In the genomic region with DNA sequence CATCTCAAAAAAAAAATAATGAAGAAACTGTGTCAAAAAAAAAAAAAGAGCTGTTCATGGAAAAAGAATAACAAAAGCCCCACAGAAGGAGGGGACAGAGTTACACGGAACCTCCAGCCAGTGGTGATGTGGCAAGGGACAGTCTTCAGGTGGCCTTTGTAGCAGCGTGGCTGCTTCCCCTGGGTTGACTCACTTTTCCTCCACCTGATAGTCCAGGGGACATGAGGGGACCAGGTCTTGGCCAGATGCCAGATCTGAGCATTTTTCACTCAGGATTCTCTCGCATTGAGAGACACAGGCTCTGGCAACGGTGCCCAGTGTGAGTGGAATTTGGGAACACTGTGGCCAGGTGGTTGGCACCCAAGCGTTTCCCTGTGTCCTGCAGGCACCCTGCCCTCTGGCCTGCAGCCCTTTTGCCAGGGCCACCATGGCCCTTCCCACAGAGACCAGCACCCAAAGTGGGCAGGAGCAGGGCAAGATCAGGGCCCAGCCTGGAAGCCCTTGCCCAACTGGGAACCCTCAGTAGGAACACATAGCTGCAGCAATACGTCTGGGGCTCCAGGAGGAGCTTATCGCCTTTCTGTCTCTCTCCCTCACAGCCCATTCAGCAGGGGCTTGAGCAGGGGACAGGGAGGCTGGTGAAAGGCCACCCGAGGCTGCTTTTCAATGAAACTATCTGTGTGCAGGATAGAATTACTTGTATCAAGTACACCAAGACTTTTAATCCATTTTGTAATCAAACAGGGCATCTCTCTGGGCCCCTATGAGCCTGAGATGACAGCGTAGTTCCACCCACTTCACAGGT, we compare ENCODE assay signal across 18 cellular contexts.
DNase-seq lines count a peak whose midpoint lies in the region; ATAC-seq and TF ChIP-seq lines count a peak whose summit lies in the region.
"Had no signal": no experiment of that assay in that cellular context is flagged by ENCODE, and none has a peak within 500 bp of the region (broad histone marks: within the 10 kb centered on the region; RNA-seq: fewer than 3 reads in every experiment).

No MANE protein-coding gene starts in this region.

- POLR2A ChIA-PET in IMR-90 (lab: Charles Lee; ENCODE audit: unreplicated experiment) = no interaction called here

- no TSS peak for BruUV-seq in IMR-90 (replicated peaks; lab: Mats Ljungman, UMichigan)

- no peaks in the 10 kb centered on the region for H3K79me1 ChIP-seq in IMR-90 (ENCODE audit: low read depth in 1 of 2, low read length in 2 of 2)

- H4K20me1 ChIP-seq in IMR-90 (ENCODE audit: insufficient read depth, low read length) = no peaks in the 10 kb centered on the region
- H4K20me1 ChIP-seq: BLaER1 treated with 17β-estradiol and CSF1 and Interleukin-3, amounts not matched to agents 10 nM and 100 nM had no signal

- no peak for ATAC-seq in IMR-90 (ENCODE audit: low read depth)
- ATAC-seq: GM23338, Panc1, Right ventricle myocardium inferior, T-cell had no signal

- no peak for TF ChIP-seq CTCF in IMR-90 (conservative IDR thresholded peaks at IDR 0.05; ENCODE audit: low read depth, low read length)
- no peak for TF ChIP-seq CTCF in sigmoid colon (IDR thresholded peaks at IDR 0.05)

- peak overlapping the region; percentile 78 for H2AK9ac ChIP-seq in IMR-90 (replicated peaks; ENCODE audit: low read depth, low read length, poor library complexity)

- TF ChIP-seq EP300 in sigmoid colon (IDR thresholded peaks at IDR 0.05) = no peak

- H3K23ac ChIP-seq in IMR-90 (ENCODE audit: low read depth, low read length) = no peak overlapping the region

- no peaks in the 10 kb centered on the region for H3K9me3 ChIP-seq in IMR-90 (ENCODE audit: control insufficient read depth, insufficient read depth, low read length)
- no peaks in the 10 kb centered on the region for H3K9me3 ChIP-seq in sigmoid colon
- H3K9me3 ChIP-seq: BLaER1 treated with 17β-estradiol and CSF1 and Interleukin-3, amounts not matched to agents 10 nM and 100 nM had no signal

- H2BK120ac ChIP-seq in IMR-90 (ENCODE audit: low read depth, low read length) = no peak overlapping the region

- in situ Hi-C loops in IMR-90 (cut with MboI; ENCODE audit: low sequenced_read_pairs) = no loop called here

- H3K4me3 ChIP-seq in IMR-90 (ENCODE audit: insufficient read depth, low read depth, low read length) = no peak overlapping the region
- H3K4me3 ChIP-seq in sigmoid colon = no peak overlapping the region
- H3K4me3 ChIP-seq: BLaER1 treated with 17β-estradiol and CSF1 and Interleukin-3, amounts not matched to agents 10 nM and 100 nM; GM23338 had no signal

- H3K4me2 ChIP-seq in IMR-90 (ENCODE audit: low read depth, low read length) = no peak overlapping the region
- H3K4me2 ChIP-seq: BLaER1 treated with 17β-estradiol and CSF1 and Interleukin-3, amounts not matched to agents 10 nM and 100 nM; GM23338 had no signal

- no peak overlapping the region for H4K8ac ChIP-seq in IMR-90 (ENCODE audit: low read depth in 2 of 2, low read length in 2 of 2)

- dilution Hi-C loops in IMR-90 (cut with HindIII; ENCODE audit: low sequenced_read_pairs, unreplicated experiment) = no loop called here

- no peak overlapping the region for H4K91ac ChIP-seq in IMR-90 (ENCODE audit: insufficient read depth, low read depth, low read length)

- intact Hi-C loops in IMR-90 (cut with micrococcal nuclease) (no loop called here), posterior vena cava (cut with DNase I) (loop anchor here in 1 of 2 donors (1.0 kb wide), 1 partner anchor 80 kb away; no protein-coding TSS in a partner anchor), sigmoid colon (cut with DNase I) (no loop called here)

- H3K4me1 ChIP-seq in IMR-90 (ENCODE audit: control insufficient read depth, insufficient read depth, low read length) (peaks cover 3% of the 10 kb centered on the region; the same call in 1 of the 2 replicates), sigmoid colon (no peaks in the 10 kb centered on the region)
- H3K4me1 ChIP-seq: BLaER1 treated with 17β-estradiol and CSF1 and Interleukin-3, amounts not matched to agents 10 nM and 100 nM had no signal

- CTCF ChIA-PET in IMR-90 (lab: Yijun Ruan, JAX) = no interaction called here

- peak; percentile 20 for DNase-seq in NCI-H82 (lab: John Stamatoyannopoulos, UW)
- no peak for DNase-seq in NCI-H82 treated with DMSO at 0.1 percent for 48 hours (lab: John Stamatoyannopoulos, UW; ENCODE audit: unreplicated experiment)
- DNase-seq in IMR-90 = no peak
- DNase-seq in hepatic stellate cell (ENCODE audit: low spot score) = peak; percentile 8
- peak; percentile 75 for DNase-seq in posterior vena cava (ENCODE audit: low spot score)
- DNase-seq in NCI-H1105 (lab: John Stamatoyannopoulos, UW) = no peak
- DNase-seq in sigmoid colon = no peak
- no peak for DNase-seq in NCI-H1417 (lab: John Stamatoyannopoulos, UW)
- DNase-seq: DMS 273 treated with DMSO at 0.1 percent for 48 hours, NCI-H187 treated with DMSO at 0.1 percent for 48 hours, NCI-H2171 treated with DMSO at 0.1 percent for 48 hours, NCI-H510A, NCI-H774, T-cell had no signal

- no peak overlapping the region for H3K56ac ChIP-seq in IMR-90 (ENCODE audit: extremely low read depth, insufficient read depth, low read length)

- H3K18ac ChIP-seq in IMR-90 (ENCODE audit: low read depth, low read length) = no peak overlapping the region

- H3K4ac ChIP-seq in IMR-90 (ENCODE audit: low read depth, low read length) = no peak overlapping the region

- 40% methylated on average over 1 of the region's 9 CpGs; no CpG with 5 or more reads in 1 of the 2 experiments for WGBS in IMR-90 (ENCODE audit: extremely low coverage in 2 of 2, insufficient read length in 1 of 2), 2 experiments
- WGBS in sigmoid colon, 2 donors = 80% methylated on average over 9 of the region's 9 CpGs

- H3K14ac ChIP-seq in IMR-90 (replicated peaks; ENCODE audit: low read depth, low read length) = no peak overlapping the region

- H2BK5ac ChIP-seq in IMR-90 (ENCODE audit: low read depth, low read length, poor library complexity, severe bottlenecking) = no peak overlapping the region

- no peak overlapping the region for H3K9ac ChIP-seq in IMR-90 (ENCODE audit: low read depth, low read length)
- H3K9ac ChIP-seq: BLaER1 treated with 17β-estradiol and CSF1 and Interleukin-3, amounts not matched to agents 10 nM and 100 nM had no signal

- H2BK15ac ChIP-seq in IMR-90 (ENCODE audit: low read depth, low read length) = no peak overlapping the region

- TF ChIP-seq POLR2A in IMR-90 (IDR thresholded peaks at IDR 0.05; ENCODE audit: low read depth, low read length) = no peak
- TF ChIP-seq POLR2A in sigmoid colon (IDR thresholded peaks at IDR 0.05) = no peak

- H4K5ac ChIP-seq in IMR-90 (ENCODE audit: low read depth, low read length) = no peak overlapping the region

- TF ChIP-seq RAD21 in IMR-90 (IDR thresholded peaks at IDR 0.05; ENCODE audit: low read length) = no peak

- H3K27me3 ChIP-seq in IMR-90 (ENCODE audit: control insufficient read depth, insufficient read depth, low read length) (peaks cover 13% of the 10 kb centered on the region; the same call in 1 of the 2 replicates), sigmoid colon (peaks cover 0 to 12% (median 0%) of the 10 kb centered on the region in 3 donors)

- no peaks in the 10 kb centered on the region for H3K36me3 ChIP-seq in IMR-90 (ENCODE audit: control insufficient read depth, insufficient read depth, low read length)
- no peaks in the 10 kb centered on the region for H3K36me3 ChIP-seq in sigmoid colon
- H3K36me3 ChIP-seq: BLaER1 treated with 17β-estradiol and CSF1 and Interleukin-3, amounts not matched to agents 10 nM and 100 nM had no signal

- no peak overlapping the region for H2BK20ac ChIP-seq in IMR-90 (ENCODE audit: low read depth, low read length)

- no peak overlapping the region for H2AK5ac ChIP-seq in IMR-90 (ENCODE audit: low read depth, low read length)

- H3K9me1 ChIP-seq in IMR-90 (ENCODE audit: insufficient read depth, low read length) = peaks cover 2% of the 10 kb centered on the region; the same call in 1 of the 2 replicates

- H2AFZ ChIP-seq in IMR-90 (replicated peaks; ENCODE audit: low read length, poor library complexity) = peak overlapping the region; percentile 21

- H3K27ac ChIP-seq in IMR-90 (ENCODE audit: insufficient read depth, low read length) = no peak overlapping the region
- no peak overlapping the region for H3K27ac ChIP-seq in sigmoid colon
- H3K27ac ChIP-seq: BLaER1 treated with 17β-estradiol and CSF1 and Interleukin-3, amounts not matched to agents 10 nM and 100 nM had no signal

TF ChIP-seq in IMR-90, 13 proteins besides CTCF, POLR2A, EP300 and RAD21:
- TF ChIP-seq MAFK (IDR thresholded peaks at IDR 0.05; ENCODE audit: low read depth, low read length) (0 out of 2 replicates have a peak, but pooled peaks have one; percentile 20), CEBPB (IDR thresholded peaks at IDR 0.05; ENCODE audit: low read depth, low read length) (no peak)

Comparison
In these comparisons a context has a peak if more than half of its experiments do, and no peak if none do; other contexts are left out.
1. DNase-seq: peak in NCI-H82 (single experiment), hepatic stellate cell (single experiment) and posterior vena cava (single experiment); none in NCI-H82 treated with DMSO at 0.1 percent for 48 hours (single experiment), IMR-90 (single experiment), NCI-H1105 (single experiment), sigmoid colon (single experiment) and NCI-H1417 (0 of 3).